14 cellular contexts compared by ENCODE assay signal in genomic region chr11:86814775-86815174, GRCh38. TPM values are rescaled to one million over a fixed set of nuclear protein-coding genes. Genes with fewer than 3 reads are reported as not detected.
A peak's percentile ranks its signal among the peaks of the same experiment; 100 is the strongest.
DNase-seq lines count a peak whose midpoint lies in the region; ATAC-seq and TF ChIP-seq lines count a peak whose summit lies in the region.
"Had no signal": no experiment of that assay in that cellular context is flagged by ENCODE, and none has a peak within 500 bp of the region (broad histone marks: within the 10 kb centered on the region; RNA-seq: fewer than 3 reads in every experiment).

No MANE protein-coding gene starts in this region.

- H4K20me1 ChIP-seq in Karpas-422 (ENCODE audit: insufficient read depth, low read depth, low read length), result no peaks in the 10 kb centered on the region

- TF ChIP-seq EP300 in suprapubic skin (IDR thresholded peaks at IDR 0.05), result no peak

- no peaks in the 10 kb centered on the region for H3K36me3 ChIP-seq in suprapubic skin
- H3K36me3 ChIP-seq in Karpas-422 (ENCODE audit: insufficient read depth, low read length), result no peaks in the 10 kb centered on the region

- H3K27me3 ChIP-seq in suprapubic skin (no peaks in the 10 kb centered on the region), Karpas-422 (ENCODE audit: low read length) (no peaks in the 10 kb centered on the region)

- no peaks in the 10 kb centered on the region for H3K9me2 ChIP-seq in Karpas-422 (replicated peaks; ENCODE audit: insufficient read depth, low read length)

- no peak overlapping the region for H3K4me2 ChIP-seq in Karpas-422 (ENCODE audit: low read depth, low read length, poor library complexity, severe bottlenecking)

- TF ChIP-seq POLR2A in suprapubic skin (IDR thresholded peaks at IDR 0.05), result no peak

- 68% methylated on average over 3 of the region's 3 CpGs for WGBS in suprapubic skin

- ATAC-seq in left colon, result peak; percentile 11
- ATAC-seq in GM19397 (IDR thresholded peaks at IDR 0.05; ENCODE audit: unreplicated experiment), result no peak
- ATAC-seq: natural killer cell treated with Interleukin-12 subunit alpha and Interleukin-12 subunit beta and Interleukin-15 and Interleukin-18, amount 100 ng/mL, for 72 hours had no signal

- no peaks in the 10 kb centered on the region for H3K79me2 ChIP-seq in Karpas-422 (ENCODE audit: low read length)

- H3K9me3 ChIP-seq in suprapubic skin (no peaks in the 10 kb centered on the region), Karpas-422 (ENCODE audit: low read length) (no peaks in the 10 kb centered on the region)

- H3K27ac ChIP-seq in suprapubic skin (peak overlapping the region; percentile 2), Karpas-422 (ENCODE audit: low read length) (no peak overlapping the region)

- peaks cover 29% of the 10 kb centered on the region for H3K4me1 ChIP-seq in suprapubic skin
- no peaks in the 10 kb centered on the region for H3K4me1 ChIP-seq in Karpas-422 (ENCODE audit: low read length)

- H3K4me3 ChIP-seq in choroid plexus epithelial cell (ENCODE audit: low read depth, low read length) (no peak overlapping the region), suprapubic skin (no peak overlapping the region), Karpas-422 (ENCODE audit: low read length) (no peak overlapping the region)

- TF ChIP-seq CTCF in choroid plexus epithelial cell (conservative IDR thresholded peaks at IDR 0.05; ENCODE audit: low read depth, low read length) (no peak), suprapubic skin (IDR thresholded peaks at IDR 0.05) (no peak)

- H2AFZ ChIP-seq in Karpas-422 (ENCODE audit: low read length), result no peak overlapping the region

- DNase-seq in HT1080 (ENCODE audit: low read depth) (peak; percentile 62), choroid plexus epithelial cell (ENCODE audit: low read depth) (peak; percentile 45), left colon (no peak), suprapubic skin (ENCODE audit: low spot score in 2 of 2) (no peak), SW480 (ENCODE audit: low spot score) (no peak), Karpas-422 (no peak)
- no peak for DNase-seq in activated CD4-positive, alpha-beta T cell treated with anti-CD3 and anti-CD28 coated beads, Interleukin-2, amount 50 U/mL, for 48 hours
- DNase-seq: activated CD4-positive, alpha-beta T cell treated with anti-CD3 and anti-CD28 coated beads for 4 hours; CD8-positive, alpha-beta memory T cell; NCI-H345; SHP77; stimulated activated CD4-positive, alpha-beta T cell treated with anti-CD3 and anti-CD28 coated beads, Interleukin-2, amount 100 ng/mL, for 48 hours had no signal

- H3K9ac ChIP-seq in Karpas-422 (ENCODE audit: low read length), result no peak overlapping the region

- intact Hi-C loops in left colon (cut with DNase I, micrococcal nuclease), result loop anchor here (5.0 to 10.0 kb wide), 2 partner anchors 202 to 360 kb away; no protein-coding TSS in a partner anchor

RNA-seq across cellular contexts. Expression of gene PRSS23, which starts 14.4 kb away (rescaled TPM):
- 537 and 633 TPM in 2 replicates for total RNA-seq in HT1080 (2014; rRNA removed; shearing (Covaris generic))
- polyA plus RNA-seq in HT1080 (2015; cell fraction: cytosol; rRNA removed), result 229 and 233 TPM in 2 replicates
- polyA plus RNA-seq in HT1080 (2015; cell fraction: nucleus; rRNA removed), result 137 and 143 TPM in 2 replicates
- total RNA-seq in left colon (100 to 1,000 TPM in 1 of 2 donors, 10 to 100 TPM in 1; 54.3 to 124 TPM), suprapubic skin (10 to 100 TPM; 13.0 to 29.1 (median 18.9) TPM)
- not detected in 2 replicates for total RNA-seq in Karpas-422 (2014; rRNA removed; shearing (Covaris generic); ENCODE audit: low replicate concordance)

Comparison
In these comparisons a context has a peak if more than half of its experiments do, and no peak if none do; other contexts are left out.
1. DNase-seq: peak in HT1080 (single experiment) and choroid plexus epithelial cell (single experiment); none in left colon (0 of 2), suprapubic skin (0 of 2), activated CD4-positive, alpha-beta T cell treated with anti-CD3 and anti-CD28 coated beads, Interleukin-2, amount 50 U/mL, for 48 hours (0 of 2), SW480 (single experiment) and Karpas-422 (single experiment).
2. RNA of gene PRSS23, which starts 14.4 kb away (total RNA-seq): 537 to 633 TPM in HT1080, 54.3 to 124 TPM in left colon and 13.0 to 29.1 TPM in suprapubic skin; not detected in Karpas-422; every median in the first group is over 10 times any median in the second.